Comparison of ENCODE assay signal across 17 cellular contexts in the genomic region with DNA sequence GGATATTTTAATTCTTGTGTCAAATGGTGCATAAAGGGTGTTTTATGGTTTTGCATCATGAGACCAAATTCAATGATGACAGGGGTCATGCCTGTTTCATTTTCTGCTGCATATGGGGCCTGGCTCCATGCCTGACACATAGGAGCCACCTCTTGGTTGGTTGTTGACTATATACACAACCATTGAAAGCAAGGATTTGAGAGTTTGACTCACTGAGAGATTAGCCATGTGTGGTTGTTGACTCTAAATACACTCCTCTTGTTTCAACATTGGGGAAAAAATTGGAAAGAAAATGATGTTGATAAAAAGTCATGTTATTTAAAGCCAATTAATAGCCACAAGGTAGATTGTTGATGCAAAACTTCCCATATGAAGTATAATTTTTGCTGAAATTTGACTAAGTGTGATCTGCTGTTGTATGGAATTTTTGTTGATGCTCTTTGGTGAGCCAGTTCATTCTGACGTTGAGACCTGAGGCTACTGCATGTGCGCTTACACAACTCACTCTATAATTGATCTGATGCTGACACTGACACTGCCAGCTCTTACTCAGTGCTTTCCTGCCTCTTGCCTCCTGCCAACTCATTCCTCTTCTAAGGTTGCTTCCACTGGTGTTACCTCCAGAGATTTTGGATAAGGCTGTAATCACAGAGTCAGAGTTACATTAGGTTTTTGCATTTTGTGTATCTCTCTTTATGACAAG.
DNase-seq lines count a peak whose midpoint lies in the region; ATAC-seq, FAIRE-seq and TF ChIP-seq lines count a peak whose summit lies in the region.
"Had no signal": no experiment of that assay in that cellular context is flagged by ENCODE, and none has a peak within 500 bp of the region (broad histone marks: within the 10 kb centered on the region; RNA-seq: fewer than 3 reads in every experiment).

No MANE protein-coding gene starts in this region.

- H3K27me3 Mint-ChIP-seq in astrocyte (ENCODE audit: low read depth, unreplicated experiment) = no peaks in the 10 kb centered on the region
- H3K27me3 Mint-ChIP-seq: activated naive CD4-positive, alpha-beta T cell treated with anti-CD3 and anti-CD28 coated beads, Interleukin-2, amount 10 ng/mL, durations not matched to agents 7 days and 5 days had no signal

- H4K20me1 ChIP-seq in astrocyte (ENCODE audit: insufficient read depth, low read length) = no peaks in the 10 kb centered on the region
- H4K20me1 ChIP-seq: BLaER1 had no signal

- no peak overlapping the region for H3K4me3 Mint-ChIP-seq in astrocyte (ENCODE audit: unreplicated experiment)
- H3K4me3 Mint-ChIP-seq: activated naive CD4-positive, alpha-beta T cell treated with anti-CD3 and anti-CD28 coated beads, Interleukin-2, amount 10 ng/mL, durations not matched to agents 7 days and 5 days; immature natural killer cell; stimulated activated effector memory CD8-positive, alpha-beta T cell treated with anti-CD3 and anti-CD28 coated beads, Interleukin-12 subunit alpha, Interleukin-12 subunit beta, amount 100 ng/mL, for 72 hours had no signal

- H3K27ac Mint-ChIP-seq in astrocyte (ENCODE audit: unreplicated experiment) = no peak overlapping the region
- H3K27ac Mint-ChIP-seq: activated naive CD4-positive, alpha-beta T cell treated with anti-CD3 and anti-CD28 coated beads, Interleukin-2, amount 10 ng/mL, durations not matched to agents 7 days and 5 days; immature natural killer cell; progenitor cell of endocrine pancreas had no signal

- intact Hi-C loops in left lung (cut with DNase I) = no loop called here

- no peaks in the 10 kb centered on the region for H3K36me3 ChIP-seq in astrocyte (ENCODE audit: insufficient read depth, low read length)
- H3K36me3 ChIP-seq in left lung = no peaks in the 10 kb centered on the region
- H3K36me3 ChIP-seq: BLaER1 had no signal

- H3K4me2 ChIP-seq in astrocyte (ENCODE audit: low read length) = peak overlapping the region; percentile 34
- H3K4me2 ChIP-seq: BLaER1 had no signal

- H3K27ac ChIP-seq in astrocyte (ENCODE audit: low read depth, low read length) (peak overlapping the region; percentile 77), left lung (no peak overlapping the region)
- H3K27ac ChIP-seq: BLaER1 had no signal

- peak; percentile 21 for ATAC-seq in left lung
- no peak for ATAC-seq in HG03139 (IDR thresholded peaks at IDR 0.05; ENCODE audit: unreplicated experiment)

- H3K27me3 ChIP-seq in astrocyte (ENCODE audit: insufficient read depth, low read length) = no peaks in the 10 kb centered on the region
- no peaks in the 10 kb centered on the region for H3K27me3 ChIP-seq in left lung
- H3K27me3 ChIP-seq: BLaER1 had no signal

- H3K4me3 ChIP-seq in astrocyte (ENCODE audit: insufficient read depth, low read depth, low read length) = no peak overlapping the region
- H3K4me3 ChIP-seq in left lung = no peak overlapping the region
- H3K4me3 ChIP-seq: BLaER1 had no signal

- H3K9me3 Mint-ChIP-seq in astrocyte (ENCODE audit: unreplicated experiment) = no peaks in the 10 kb centered on the region
- H3K9me3 Mint-ChIP-seq: activated naive CD4-positive, alpha-beta T cell treated with anti-CD3 and anti-CD28 coated beads, Interleukin-2, amount 10 ng/mL, durations not matched to agents 7 days and 5 days; immature natural killer cell; stimulated activated effector memory CD8-positive, alpha-beta T cell treated with anti-CD3 and anti-CD28 coated beads, Interleukin-12 subunit alpha, Interleukin-12 subunit beta, amount 100 ng/mL, for 72 hours had no signal

- no peak overlapping the region for H2AFZ ChIP-seq in astrocyte (ENCODE audit: low read depth, low read length)

- FAIRE-seq in astrocyte (lab: Jason Lieb, UNC) = no peak
- FAIRE-seq: H54 had no signal

- H3K9me3 ChIP-seq in astrocyte (ENCODE audit: insufficient read depth, low read depth, low read length) (no peaks in the 10 kb centered on the region), left lung (no peaks in the 10 kb centered on the region)
- H3K9me3 ChIP-seq: BLaER1 had no signal

- H3K4me1 ChIP-seq in astrocyte (ENCODE audit: insufficient read depth, low read length) = peaks cover 40% of the 10 kb centered on the region
- H3K4me1 ChIP-seq in left lung = peaks cover 5 to 18% of the 10 kb centered on the region in 2 donors

- H3K4me1 Mint-ChIP-seq in astrocyte (ENCODE audit: low read depth, unreplicated experiment) = peaks cover 28% of the 10 kb centered on the region
- H3K4me1 Mint-ChIP-seq: activated naive CD4-positive, alpha-beta T cell treated with anti-CD3 and anti-CD28 coated beads, Interleukin-2, amount 10 ng/mL, durations not matched to agents 7 days and 5 days had no signal

- TF ChIP-seq CTCF in AG09319 (IDR thresholded peaks at IDR 0.05; ENCODE audit: low read depth, low read length) (no peak), astrocyte (IDR thresholded peaks at IDR 0.05; ENCODE audit: insufficient read depth, low read depth, low read length) (no peak), left lung (IDR thresholded peaks at IDR 0.05) (no peak)

- H3K9ac ChIP-seq in astrocyte (ENCODE audit: low read length) = no peak overlapping the region
- H3K9ac ChIP-seq: BLaER1 had no signal

- H3K36me3 Mint-ChIP-seq in astrocyte (ENCODE audit: low read depth, unreplicated experiment) = no peaks in the 10 kb centered on the region
- H3K36me3 Mint-ChIP-seq: activated naive CD4-positive, alpha-beta T cell treated with anti-CD3 and anti-CD28 coated beads, Interleukin-2, amount 10 ng/mL, durations not matched to agents 7 days and 5 days; stimulated activated effector memory CD8-positive, alpha-beta T cell treated with anti-CD3 and anti-CD28 coated beads, Interleukin-12 subunit alpha, Interleukin-12 subunit beta, amount 100 ng/mL, for 72 hours had no signal

- no peaks in the 10 kb centered on the region for H3K79me2 ChIP-seq in astrocyte (ENCODE audit: insufficient read depth, low read length)

- DNase-seq in AG09319 (ENCODE audit: extremely low read depth, low read depth) = peak; percentile 57
- peak; percentile 92 for DNase-seq in HT1080 (ENCODE audit: low read depth)
- peak; percentile 83 for DNase-seq in astrocyte (ENCODE audit: low read depth)
- no peak for DNase-seq in left lung
- no peak for DNase-seq in kidney tubule cell (ENCODE audit: low spot score)
- DNase-seq in effector CD8-positive, alpha-beta T cell (lab: John Stamatoyannopoulos, UW) = no peak
- no peak for DNase-seq in NAMALWA (ENCODE audit: low spot score)
- DNase-seq: activated naive CD4-positive, alpha-beta T cell treated with anti-CD3 and anti-CD28 coated beads, Interleukin-2, amount 10 ng/mL, durations not matched to agents 7 days and 5 days; cerebellar nuclear complex; immature natural killer cell; NCI-H1092 treated with DMSO at 0.1 percent for 48 hours; stimulated activated CD4-positive, alpha-beta T cell treated with anti-CD3 and anti-CD28 coated beads, Interleukin-2, amount 100 ng/mL, for 48 hours had no signal

Comparison
In these comparisons a context has a peak if more than half of its experiments do, and no peak if none do; other contexts are left out.
1. DNase-seq: peak in AG09319 (single experiment), HT1080 (single experiment) and astrocyte (single experiment); none in left lung (0 of 2), kidney tubule cell (single experiment), effector CD8-positive, alpha-beta T cell (single experiment) and NAMALWA (single experiment).